28 cellular contexts compared by ENCODE assay signal in genomic region chr7:48868916-48869315, GRCh38. TPM values are rescaled to one million over a fixed set of nuclear protein-coding genes. Genes with fewer than 3 reads are reported as not detected.
"Had no signal": no experiment of that assay in that cellular context is flagged by ENCODE, and none has a peak within 500 bp of the region (broad histone marks: within the 10 kb centered on the region; RNA-seq: fewer than 3 reads in every experiment).

No MANE protein-coding gene starts in this region.

- ATAC-seq: heart right ventricle; mucosa of descending colon; natural killer cell treated with Interleukin-12 subunit alpha and Interleukin-12 subunit beta and Interleukin-15 and Interleukin-18, amount 100 ng/mL, for 72 hours; pancreas; right lobe of liver; stimulated activated memory B cell treated with anti-CD40 and anti-IgM and Interleukin-4, amounts not matched to agents 10 μg/mL and 1 μg/mL and 100 μg/mL, for 72 hours; upper lobe of right lung had no signal

- H3K9me3 ChIP-seq: heart right ventricle, left ventricle myocardium inferior, mucosa of descending colon, pancreas, prostate gland, right lobe of liver, spleen, testis, tibial nerve, upper lobe of right lung, vagina had no signal

- H3K27me3 Mint-ChIP-seq: natural killer cell treated with Interleukin-12 subunit alpha and Interleukin-12 subunit beta and Interleukin-15 and Interleukin-18, amount 100 ng/mL, for 72 hours; stimulated activated memory B cell treated with anti-CD40 and anti-IgM and Interleukin-4, amounts not matched to agents 10 μg/mL and 1 μg/mL and 100 μg/mL, for 72 hours; stimulated activated naive CD8-positive, alpha-beta T cell treated with anti-CD3 and anti-CD28 coated beads, Interleukin-15, Interleukin-2, amounts not matched to agents 100 ng/mL and 50 ng/mL, for 24 hours had no signal

- H3K36me3 ChIP-seq: heart right ventricle, left ventricle myocardium inferior, pancreas, prostate gland, right lobe of liver, spleen, tibial nerve, upper lobe of right lung, vagina had no signal

- H3K27me3 ChIP-seq: pancreas, right lobe of liver, spleen, testis, tibial nerve, upper lobe of right lung, vagina had no signal

- H3K4me1 Mint-ChIP-seq: stimulated activated memory B cell treated with anti-CD40 and anti-IgM and Interleukin-4, amounts not matched to agents 10 μg/mL and 1 μg/mL and 100 μg/mL, for 72 hours had no signal

- H3K4me3 Mint-ChIP-seq: natural killer cell treated with Interleukin-12 subunit alpha and Interleukin-12 subunit beta and Interleukin-15 and Interleukin-18, amount 100 ng/mL, for 72 hours; stimulated activated memory B cell treated with anti-CD40 and anti-IgM and Interleukin-4, amounts not matched to agents 10 μg/mL and 1 μg/mL and 100 μg/mL, for 72 hours; stimulated activated naive CD8-positive, alpha-beta T cell treated with anti-CD3 and anti-CD28 coated beads, Interleukin-15, Interleukin-2, amounts not matched to agents 100 ng/mL and 50 ng/mL, for 24 hours had no signal

- H3K27ac ChIP-seq: coronary artery, heart right ventricle, left ventricle myocardium inferior, pancreas, prostate gland, right lobe of liver, spleen, testis, tibial nerve, upper lobe of right lung, vagina had no signal

- H3K4me1 ChIP-seq: heart right ventricle, left ventricle myocardium inferior, pancreas, prostate gland, right lobe of liver, spleen, testis, tibial nerve, upper lobe of right lung, vagina had no signal

- DNase-seq: effector CD4-positive, alpha-beta T cell; foreskin melanocyte; heart right ventricle; islet precursor cell; left ventricle myocardium inferior; mucosa of descending colon; occipital lobe; pancreas; retina; right lobe of liver; spleen; stimulated activated CD4-positive, alpha-beta T cell treated with anti-CD3 and anti-CD28 coated beads, Interleukin-15, amount 100 ng/mL, for 24 hours; stimulated activated CD4-positive, alpha-beta T cell treated with anti-CD3 and anti-CD28 coated beads, Interleukin-1b, Interleukin-23, amount 100 ng/mL, for 48 hours; stimulated activated CD4-positive, alpha-beta T cell treated with anti-CD3 and anti-CD28 coated beads, Interleukin-4, amount 100 ng/mL, for 24 hours; testis; upper lobe of right lung had no signal

- H3K9me3 Mint-ChIP-seq: stimulated activated naive CD8-positive, alpha-beta T cell treated with anti-CD3 and anti-CD28 coated beads, Interleukin-15, Interleukin-2, amounts not matched to agents 100 ng/mL and 50 ng/mL, for 24 hours had no signal

- H3K4me3 ChIP-seq: coronary artery, heart right ventricle, left ventricle myocardium inferior, lung, mucosa of descending colon, pancreas, prostate gland, right lobe of liver, spleen, testis, tibial nerve, upper lobe of right lung, vagina had no signal

- H3K36me3 Mint-ChIP-seq: natural killer cell treated with Interleukin-12 subunit alpha and Interleukin-12 subunit beta and Interleukin-15 and Interleukin-18, amount 100 ng/mL, for 72 hours; stimulated activated memory B cell treated with anti-CD40 and anti-IgM and Interleukin-4, amounts not matched to agents 10 μg/mL and 1 μg/mL and 100 μg/mL, for 72 hours had no signal

- H3K27ac Mint-ChIP-seq: natural killer cell treated with Interleukin-12 subunit alpha and Interleukin-12 subunit beta and Interleukin-15 and Interleukin-18, amount 100 ng/mL, for 72 hours; stimulated activated memory B cell treated with anti-CD40 and anti-IgM and Interleukin-4, amounts not matched to agents 10 μg/mL and 1 μg/mL and 100 μg/mL, for 72 hours; stimulated activated naive CD8-positive, alpha-beta T cell treated with anti-CD3 and anti-CD28 coated beads, Interleukin-15, Interleukin-2, amounts not matched to agents 100 ng/mL and 50 ng/mL, for 24 hours had no signal

RNA-seq across cellular contexts. Expression of gene CDC14C, which starts 55.4 kb away (rescaled TPM):
- total RNA-seq: chondrocyte; glomerular endothelial cell; heart right ventricle; left ventricle myocardium inferior; lung; mesenteric fat pad; mucosa of descending colon; natural killer cell treated with Interleukin-12 subunit alpha and Interleukin-12 subunit beta and Interleukin-15 and Interleukin-18, amount 100 ng/mL, for 72 hours; pancreas; right lobe of liver; spleen; tibial nerve; upper lobe of right lung; vagina had no signal
- polyA plus RNA-seq: esophagus, heart right ventricle, lung, spleen had no signal
